1 cellular context compared by ENCODE assay signal in genomic region chr7:85019778-85020177, GRCh38.
TF ChIP-seq lines count a peak whose summit lies in the region.

No MANE protein-coding gene starts in this region.

TF ChIP-seq in GM23338, 12 proteins besides CTCF, POLR2A, EP300 and RAD21 (continued from another document):
- no peak for TF ChIP-seq ZNF462 (CRISPR knock-in tag; IDR thresholded peaks at IDR 0.05)
